In the genomic region with DNA sequence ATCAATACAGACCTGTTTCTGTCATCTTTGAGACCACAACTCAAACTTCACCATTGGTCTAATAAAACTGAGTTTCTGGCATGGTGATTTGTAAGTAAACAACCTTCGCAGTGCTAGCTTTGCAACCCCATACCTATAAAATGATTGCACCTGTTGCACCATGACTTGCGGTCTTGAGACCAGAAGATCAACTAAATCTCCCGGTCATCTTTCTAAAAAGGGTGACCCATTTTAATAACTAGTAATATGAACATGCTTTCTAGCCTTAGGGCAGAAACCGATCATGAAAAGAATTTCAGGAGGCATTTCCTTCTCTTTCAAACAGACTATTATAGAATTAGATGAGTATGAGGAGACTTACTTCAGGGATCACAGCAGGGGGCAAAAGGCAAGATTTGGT, we compare ENCODE assay signal across 23 cellular contexts.
DNase-seq lines count a peak whose midpoint lies in the region; ATAC-seq and TF ChIP-seq lines count a peak whose summit lies in the region.
"Had no signal": no experiment of that assay in that cellular context is flagged by ENCODE, and none has a peak within 500 bp of the region (broad histone marks: within the 10 kb centered on the region; RNA-seq: fewer than 3 reads in every experiment).

No MANE protein-coding gene starts in this region.

- H3K4me3 ChIP-seq in GM23338: no peak overlapping the region
- H3K4me3 ChIP-seq in PC-9: no peak overlapping the region
- H3K4me3 ChIP-seq: A549; BLaER1 treated with 17β-estradiol and CSF1 and Interleukin-3, amounts not matched to agents 10 nM and 100 nM; GM12878 had no signal

- H3K4me1 ChIP-seq in GM23338 (ENCODE audit: insufficient read depth) (no peaks in the 10 kb centered on the region), PC-9 (replicated peaks; ENCODE audit: insufficient read depth) (0 out of 2 replicates have a peak, but pooled peaks cover 7% of the 10 kb centered on the region)
- H3K4me1 ChIP-seq: A549; BLaER1 treated with 17β-estradiol and CSF1 and Interleukin-3, amounts not matched to agents 10 nM and 100 nM had no signal

- BruUV-seq in PC-9 (replicated peaks; lab: Mats Ljungman, UMichigan): no TSS peak

- DNase-seq in GM23338 (ENCODE audit: low spot score) (no peak), NCI-H69 (lab: John Stamatoyannopoulos, UW) (peak; percentile 4), PC-9 (peak; percentile 7 to 78), H4 (ENCODE audit: low spot score) (no peak), hypothalamus (lab: John Stamatoyannopoulos, UW) (no peak)
- no peak for DNase-seq in activated T-cell treated with anti-CD3 and anti-CD28 coated beads, Interleukin-2, amount 50 U/mL, for 24 hours
- DNase-seq: AML-193; Caco-2; Calu3; CD4-positive, alpha-beta T cell; CD8-positive, alpha-beta T cell; DMS153; DMS53; DMS79; DND-41; EL; GDM1 had no signal

- POLR2A ChIA-PET in PC-9 (lab: Charles Lee; ENCODE audit: unreplicated experiment): no interaction called here

- 0 out of 2 replicates have a peak overlapping the region, but pooled peaks have one; percentile 47 for H3K27ac Mint-ChIP-seq in GM23338
- no peak overlapping the region for H3K27ac Mint-ChIP-seq in activated T-cell treated with anti-CD3 and anti-CD28 coated beads, Interleukin-2, amount 50 U/mL, for 24 hours
- H3K27ac Mint-ChIP-seq: B cell; CD4-positive, alpha-beta T cell; CD8-positive, alpha-beta T cell had no signal

- no peaks in the 10 kb centered on the region for H4K20me1 ChIP-seq in GM23338 (replicated peaks; ENCODE audit: insufficient read depth)
- no peaks in the 10 kb centered on the region for H4K20me1 ChIP-seq in PC-9 (ENCODE audit: insufficient read depth)
- H4K20me1 ChIP-seq: BLaER1 treated with 17β-estradiol and CSF1 and Interleukin-3, amounts not matched to agents 10 nM and 100 nM had no signal

- no peaks in the 10 kb centered on the region for H3K36me3 Mint-ChIP-seq in GM23338 (ENCODE audit: low read depth)
- H3K36me3 Mint-ChIP-seq in activated T-cell treated with anti-CD3 and anti-CD28 coated beads, Interleukin-2, amount 50 U/mL, for 24 hours (ENCODE audit: low read depth): no peaks in the 10 kb centered on the region
- H3K36me3 Mint-ChIP-seq: CD8-positive, alpha-beta T cell had no signal

- ATAC-seq in GM23338: no peak
- ATAC-seq: A549; CD8-positive, alpha-beta T cell; GM12878 had no signal

- no peaks in the 10 kb centered on the region for H3K9me2 ChIP-seq in GM23338 (ENCODE audit: insufficient read depth)
- no peaks in the 10 kb centered on the region for H3K9me2 ChIP-seq in PC-9 (ENCODE audit: insufficient read depth)

- H3K4me2 ChIP-seq in GM23338: no peak overlapping the region
- no peak overlapping the region for H3K4me2 ChIP-seq in PC-9
- H3K4me2 ChIP-seq: A549; BLaER1 treated with 17β-estradiol and CSF1 and Interleukin-3, amounts not matched to agents 10 nM and 100 nM had no signal

- H3K27ac ChIP-seq in GM23338 (ENCODE audit: low read depth) (no peak overlapping the region), PC-9 (no peak overlapping the region)
- H3K27ac ChIP-seq: 22Rv1; A549; BLaER1 treated with 17β-estradiol and CSF1 and Interleukin-3, amounts not matched to agents 10 nM and 100 nM; C4-2B had no signal

- H3F3A ChIP-seq in GM23338 (replicated peaks; ENCODE audit: low read depth) (no peaks in the 10 kb centered on the region), PC-9 (ENCODE audit: insufficient read depth, low read depth) (no peaks in the 10 kb centered on the region)

- no peaks in the 10 kb centered on the region for H3K9me3 ChIP-seq in PC-9 (ENCODE audit: insufficient read depth, low read depth)
- H3K9me3 ChIP-seq: A549; BLaER1 treated with 17β-estradiol and CSF1 and Interleukin-3, amounts not matched to agents 10 nM and 100 nM; Caco-2 had no signal

- no peak overlapping the region for H2AFZ ChIP-seq in GM23338
- H2AFZ ChIP-seq in PC-9: no peak overlapping the region

- H3K36me3 ChIP-seq in GM23338 (ENCODE audit: insufficient read depth) (no peaks in the 10 kb centered on the region), PC-9 (ENCODE audit: low read depth) (no peaks in the 10 kb centered on the region)
- H3K36me3 ChIP-seq: BLaER1 treated with 17β-estradiol and CSF1 and Interleukin-3, amounts not matched to agents 10 nM and 100 nM had no signal

- H3K79me2 ChIP-seq in GM23338 (replicated peaks; ENCODE audit: insufficient read depth) (no peaks in the 10 kb centered on the region), PC-9 (ENCODE audit: low read depth) (no peaks in the 10 kb centered on the region)

- CTCF ChIA-PET in PC-9 (lab: Charles Lee): no interaction called here

- TF ChIP-seq CTCF in GM23338 (conservative IDR thresholded peaks at IDR 0.05; ENCODE audit: low read depth in 2 of 2) (no peak), PC-9 (conservative IDR thresholded peaks at IDR 0.05) (no peak)

- no peaks in the 10 kb centered on the region for H3K27me3 ChIP-seq in GM23338 (ENCODE audit: insufficient read depth)
- H3K27me3 ChIP-seq in PC-9 (ENCODE audit: insufficient read depth, low read depth): no peaks in the 10 kb centered on the region
- H3K27me3 ChIP-seq: BLaER1 treated with 17β-estradiol and CSF1 and Interleukin-3, amounts not matched to agents 10 nM and 100 nM had no signal

- no peak overlapping the region for H3K4me3 Mint-ChIP-seq in GM23338
- H3K4me3 Mint-ChIP-seq in activated T-cell treated with anti-CD3 and anti-CD28 coated beads, Interleukin-2, amount 50 U/mL, for 24 hours: no peak overlapping the region
- H3K4me3 Mint-ChIP-seq: B cell; CD4-positive, alpha-beta T cell; CD8-positive, alpha-beta T cell had no signal

- no peaks in the 10 kb centered on the region for H3K9me3 Mint-ChIP-seq in GM23338
- H3K9me3 Mint-ChIP-seq in activated T-cell treated with anti-CD3 and anti-CD28 coated beads, Interleukin-2, amount 50 U/mL, for 24 hours: peaks cover 2% of the 10 kb centered on the region

- peaks cover 3% of the 10 kb centered on the region for H3K27me3 Mint-ChIP-seq in GM23338 (ENCODE audit: insufficient read depth, low read depth, poor library complexity)
- no peaks in the 10 kb centered on the region for H3K27me3 Mint-ChIP-seq in activated T-cell treated with anti-CD3 and anti-CD28 coated beads, Interleukin-2, amount 50 U/mL, for 24 hours
- H3K27me3 Mint-ChIP-seq: B cell; CD4-positive, alpha-beta T cell had no signal

- intact Hi-C loops in PC-9 (cut with micrococcal nuclease; ENCODE audit: unreplicated experiment): no loop called here

- H3K4me1 Mint-ChIP-seq in GM23338: peaks cover 2% of the 10 kb centered on the region; the same call in 1 of the 3 replicates
- no peaks in the 10 kb centered on the region for H3K4me1 Mint-ChIP-seq in activated T-cell treated with anti-CD3 and anti-CD28 coated beads, Interleukin-2, amount 50 U/mL, for 24 hours (ENCODE audit: low read depth)
- H3K4me1 Mint-ChIP-seq: B cell had no signal

TF ChIP-seq in GM23338, 12 proteins besides CTCF, POLR2A, EP300 and RAD21 (continues in another document):
- TF ChIP-seq, protein P1, sequence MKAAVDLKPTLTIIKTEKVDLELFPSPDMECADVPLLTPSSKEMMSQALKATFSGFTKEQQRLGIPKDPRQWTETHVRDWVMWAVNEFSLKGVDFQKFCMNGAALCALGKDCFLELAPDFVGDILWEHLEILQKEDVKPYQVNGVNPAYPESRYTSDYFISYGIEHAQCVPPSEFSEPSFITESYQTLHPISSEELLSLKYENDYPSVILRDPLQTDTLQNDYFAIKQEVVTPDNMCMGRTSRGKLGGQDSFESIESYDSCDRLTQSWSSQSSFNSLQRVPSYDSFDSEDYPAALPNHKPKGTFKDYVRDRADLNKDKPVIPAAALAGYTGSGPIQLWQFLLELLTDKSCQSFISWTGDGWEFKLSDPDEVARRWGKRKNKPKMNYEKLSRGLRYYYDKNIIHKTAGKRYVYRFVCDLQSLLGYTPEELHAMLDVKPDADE (IDR thresholded peaks at IDR 0.05): no peak
- TF ChIP-seq EZH2phosphoT487 (IDR thresholded peaks at IDR 0.05; ENCODE audit: unreplicated experiment) (no peak), EZH2 (IDR thresholded peaks at IDR 0.05; ENCODE audit: low read depth, unreplicated experiment) (no peak), STAT1 (IDR thresholded peaks at IDR 0.05; ENCODE audit: unreplicated experiment) (no peak)

Comparison
In these comparisons a context has a peak if more than half of its experiments do, and no peak if none do; other contexts are left out.
1. DNase-seq: peak in NCI-H69 (single experiment) and PC-9 (2 of 2); none in GM23338 (single experiment), H4 (single experiment), hypothalamus (0 of 51) and activated T-cell treated with anti-CD3 and anti-CD28 coated beads, Interleukin-2, amount 50 U/mL, for 24 hours (single experiment).